In the genomic region with DNA sequence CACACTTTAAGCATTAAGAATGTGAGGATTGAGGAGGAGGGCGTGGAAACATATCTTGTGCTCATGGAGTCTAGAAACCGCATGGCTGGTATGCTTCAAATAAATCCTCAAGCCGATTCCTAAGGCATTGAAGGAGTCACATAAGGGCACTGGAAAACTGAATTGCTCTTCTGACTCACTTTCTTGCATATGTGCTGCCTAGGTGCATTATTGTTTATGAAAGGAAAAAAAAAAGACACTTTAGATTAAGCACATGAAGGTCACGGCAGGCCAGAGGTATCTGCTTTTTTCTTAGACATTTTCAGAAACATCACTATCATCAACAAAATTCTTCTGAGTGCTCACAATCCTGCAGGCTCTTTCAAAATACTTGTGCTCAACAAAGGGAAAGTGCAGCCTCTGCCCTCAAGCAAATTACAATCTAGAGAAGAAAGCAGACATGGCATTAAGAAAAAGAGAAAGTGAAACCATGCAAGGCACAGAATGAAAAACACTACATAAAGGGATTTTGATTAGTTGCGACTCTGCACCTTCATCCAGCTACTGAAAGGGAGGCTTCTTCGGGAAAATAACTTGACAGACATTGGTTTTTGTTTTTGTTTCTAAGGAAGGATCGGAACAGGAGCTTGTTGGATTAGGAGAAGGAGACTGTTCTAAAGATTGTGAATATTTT, we compare ENCODE assay signal across 18 cellular contexts.
DNase-seq lines count a peak whose midpoint lies in the region; ATAC-seq and TF ChIP-seq lines count a peak whose summit lies in the region.
"Had no signal": no experiment of that assay in that cellular context is flagged by ENCODE, and none has a peak within 500 bp of the region (broad histone marks: within the 10 kb centered on the region; RNA-seq: fewer than 3 reads in every experiment).

No MANE protein-coding gene starts in this region.

- no peak overlapping the region for H3K27ac ChIP-seq in KMS-11
- H3K27ac ChIP-seq: ascending aorta, RWPE1 had no signal

- H3K27me3 ChIP-seq in KMS-11 (ENCODE audit: insufficient read depth, low read depth): no peaks in the 10 kb centered on the region
- H3K27me3 ChIP-seq: ascending aorta had no signal

- H3K4me2 ChIP-seq in KMS-11: no peak overlapping the region

- peak; percentile 58 for ATAC-seq in left lobe of liver
- ATAC-seq: natural killer cell treated with Interleukin-12 subunit alpha and Interleukin-12 subunit beta and Interleukin-15 and Interleukin-18, amount 100 ng/mL, for 72 hours had no signal

- H3K36me3 ChIP-seq in KMS-11 (ENCODE audit: insufficient read depth): no peaks in the 10 kb centered on the region
- H3K36me3 ChIP-seq: ascending aorta had no signal

- DNase-seq in DMS53 treated with DMSO at 0.1 percent for 48 hours (lab: John Stamatoyannopoulos, UW; ENCODE audit: unreplicated experiment) (peak; percentile 1), SW480 (ENCODE audit: low spot score) (peak; percentile 14), left lobe of liver (ENCODE audit: low spot score) (no peak), kidney tubule cell (ENCODE audit: low spot score) (no peak), amniotic stem cell (lab: John Stamatoyannopoulos, UW) (no peak)
- DNase-seq in stimulated activated CD4-positive, alpha-beta T cell treated with anti-CD3 and anti-CD28 coated beads, Interleukin-2, amount 100 ng/mL, for 24 hours: no peak
- no peak for DNase-seq in activated CD8-positive, alpha-beta memory T cell treated with anti-CD3 and anti-CD28 coated beads for 24 hours
- DNase-seq: activated CD4-positive, alpha-beta T cell treated with anti-CD3 and anti-CD28 coated beads, Interleukin-2, amount 50 U/mL, for 4 hours; cortex of kidney; DMS153; erythroblast; NCI-H1417 treated with DMSO at 0.1 percent for 48 hours; NCI-H510A treated with DMSO at 0.1 percent for 48 hours; retina had no signal

- H3K4me1 ChIP-seq in KMS-11 (ENCODE audit: low read depth, poor library complexity, severe bottlenecking): no peaks in the 10 kb centered on the region
- H3K4me1 ChIP-seq: ascending aorta had no signal

- no peaks in the 10 kb centered on the region for H4K20me1 ChIP-seq in KMS-11 (ENCODE audit: insufficient read depth)

- TF ChIP-seq CTCF in KMS-11 (conservative IDR thresholded peaks at IDR 0.05; ENCODE audit: low read depth, low read length): no peak

- peak overlapping the region; percentile 64 for H2AFZ ChIP-seq in KMS-11 (ENCODE audit: low read depth)

- H3K4me3 ChIP-seq in KMS-11 (IDR thresholded peaks at IDR 0.05; ENCODE audit: insufficient read depth, low read depth, low read length): no peak overlapping the region
- H3K4me3 ChIP-seq: ascending aorta had no signal

- H3K79me2 ChIP-seq in KMS-11 (ENCODE audit: insufficient read depth, low read depth): no peaks in the 10 kb centered on the region

- no peak overlapping the region for H3K9ac ChIP-seq in KMS-11

Comparison
In these comparisons a context has a peak if more than half of its experiments do, and no peak if none do; other contexts are left out.
1. DNase-seq: peak in DMS53 treated with DMSO at 0.1 percent for 48 hours (single experiment) and SW480 (single experiment); none in left lobe of liver (single experiment), kidney tubule cell (single experiment), amniotic stem cell (single experiment), stimulated activated CD4-positive, alpha-beta T cell treated with anti-CD3 and anti-CD28 coated beads, Interleukin-2, amount 100 ng/mL, for 24 hours (0 of 2) and activated CD8-positive, alpha-beta memory T cell treated with anti-CD3 and anti-CD28 coated beads for 24 hours (single experiment).